10 cellular contexts compared by ENCODE assay signal in genomic region chr14:47674546-47675238, GRCh38. TPM values are rescaled to one million over a fixed set of nuclear protein-coding genes. Genes with fewer than 3 reads are reported as not detected.
DNase-seq lines count a peak whose midpoint lies in the region; ATAC-seq and TF ChIP-seq lines count a peak whose summit lies in the region.
"Had no signal": no experiment of that assay in that cellular context is flagged by ENCODE, and none has a peak within 500 bp of the region (broad histone marks: within the 10 kb centered on the region; RNA-seq: fewer than 3 reads in every experiment).

No MANE protein-coding gene starts in this region.

- no peak for DNase-seq in activated T-cell treated with anti-CD3 and anti-CD28 coated beads, Interleukin-2, amount 50 U/mL, for 72 hours
- DNase-seq in activated T-cell treated with anti-CD3 and anti-CD28 coated beads for 4 hours (no peak), lower leg skin (ENCODE audit: low spot score in 2 of 2) (no peak), type B pancreatic cell (ENCODE audit: extremely low spot score, unreplicated experiment) (peak; percentile 70), epidermal melanocyte (ENCODE audit: insufficient read length, low spot score) (no peak)
- DNase-seq in stimulated activated effector memory CD8-positive, alpha-beta T cell treated with anti-CD3 and anti-CD28 coated beads, Interleukin-12 subunit alpha, Interleukin-12 subunit beta, amount 100 ng/mL, for 72 hours (ENCODE audit: low spot score in 2 of 2), result no peak
- DNase-seq: CD4-positive, CD25-positive, alpha-beta regulatory T cell; NCI-H446 treated with DMSO at 0.1 percent for 48 hours had no signal

- peak overlapping the region; percentile 36 for H3K4me3 Mint-ChIP-seq in activated T-cell treated with anti-CD3 and anti-CD28 coated beads, Interleukin-2, amount 50 U/mL, for 72 hours
- H3K4me3 Mint-ChIP-seq in brain (peak overlapping the region; percentile 85 to 99 (median 94)), type B pancreatic cell (peak overlapping the region; percentile 87)
- H3K4me3 Mint-ChIP-seq in stimulated activated effector memory CD8-positive, alpha-beta T cell treated with anti-CD3 and anti-CD28 coated beads, Interleukin-12 subunit alpha, Interleukin-12 subunit beta, amount 100 ng/mL, for 72 hours, result no peak overlapping the region

- peaks cover 0 to 4% of the 10 kb centered on the region in 2 donors for H3K36me3 Mint-ChIP-seq in activated T-cell treated with anti-CD3 and anti-CD28 coated beads, Interleukin-2, amount 50 U/mL, for 72 hours (ENCODE audit: insufficient read depth in 2 of 2)
- H3K36me3 Mint-ChIP-seq in brain, result no peaks in the 10 kb centered on the region
- H3K36me3 Mint-ChIP-seq in type B pancreatic cell, result no peaks in the 10 kb centered on the region
- no peaks in the 10 kb centered on the region for H3K36me3 Mint-ChIP-seq in stimulated activated effector memory CD8-positive, alpha-beta T cell treated with anti-CD3 and anti-CD28 coated beads, Interleukin-12 subunit alpha, Interleukin-12 subunit beta, amount 100 ng/mL, for 72 hours
- H3K36me3 Mint-ChIP-seq: CD4-positive, CD25-positive, alpha-beta regulatory T cell had no signal

- intact Hi-C loops in lower leg skin (cut with DNase I; ENCODE audit: low total_unique reads), result no loop called here

- whole genome bisulfite sequencing in lower leg skin, 2 donors, result 1% methylated on average over 23 to 28 of the region's 71 CpGs

- no peaks in the 10 kb centered on the region for H3K9me3 Mint-ChIP-seq in activated T-cell treated with anti-CD3 and anti-CD28 coated beads, Interleukin-2, amount 50 U/mL, for 72 hours
- H3K9me3 Mint-ChIP-seq in brain (no peaks in the 10 kb centered on the region), type B pancreatic cell (no peaks in the 10 kb centered on the region)
- H3K9me3 Mint-ChIP-seq in stimulated activated effector memory CD8-positive, alpha-beta T cell treated with anti-CD3 and anti-CD28 coated beads, Interleukin-12 subunit alpha, Interleukin-12 subunit beta, amount 100 ng/mL, for 72 hours, result no peaks in the 10 kb centered on the region

- no peak for TF ChIP-seq POLR2A in lower leg skin (IDR thresholded peaks at IDR 0.05)

- peak overlapping the region; percentile 1 for H3K4me3 ChIP-seq in lower leg skin (ENCODE audit: low read depth, poor library complexity, severe bottlenecking)

- TF ChIP-seq CTCF in brain (conservative IDR thresholded peaks at IDR 0.05) (no peak), lower leg skin (IDR thresholded peaks at IDR 0.05) (no peak), type B pancreatic cell (conservative IDR thresholded peaks at IDR 0.05) (no peak)

- no peak overlapping the region for H3K27ac Mint-ChIP-seq in activated T-cell treated with anti-CD3 and anti-CD28 coated beads, Interleukin-2, amount 50 U/mL, for 72 hours
- H3K27ac Mint-ChIP-seq in brain (peak overlapping the region; percentile 80 to 95 (median 90)), type B pancreatic cell (no peak overlapping the region)
- H3K27ac Mint-ChIP-seq in stimulated activated effector memory CD8-positive, alpha-beta T cell treated with anti-CD3 and anti-CD28 coated beads, Interleukin-12 subunit alpha, Interleukin-12 subunit beta, amount 100 ng/mL, for 72 hours, result no peak overlapping the region
- H3K27ac Mint-ChIP-seq: CD4-positive, CD25-positive, alpha-beta regulatory T cell had no signal

- peaks cover 43% of the 10 kb centered on the region for H3K27me3 Mint-ChIP-seq in activated T-cell treated with anti-CD3 and anti-CD28 coated beads, Interleukin-2, amount 50 U/mL, for 72 hours (ENCODE audit: low read depth)
- H3K27me3 Mint-ChIP-seq in brain, result peaks cover 49% of the 10 kb centered on the region
- peaks cover 95% of the 10 kb centered on the region for H3K27me3 Mint-ChIP-seq in type B pancreatic cell

- ATAC-seq in activated T-cell treated with anti-CD3 and anti-CD28 coated beads, Interleukin-2, amount 50 U/mL, for 72 hours (replicated peaks in 1 of 2), result no peak
- no peak for ATAC-seq in stimulated activated effector memory CD8-positive, alpha-beta T cell treated with anti-CD3 and anti-CD28 coated beads, Interleukin-12 subunit alpha, Interleukin-12 subunit beta, amount 100 ng/mL, for 72 hours
- ATAC-seq in GM18867 (IDR thresholded peaks at IDR 0.05; ENCODE audit: unreplicated experiment), result no peak

- no peaks in the 10 kb centered on the region for H3K4me1 Mint-ChIP-seq in activated T-cell treated with anti-CD3 and anti-CD28 coated beads, Interleukin-2, amount 50 U/mL, for 72 hours (ENCODE audit: low read depth)
- peaks cover 47% of the 10 kb centered on the region for H3K4me1 Mint-ChIP-seq in brain
- H3K4me1 Mint-ChIP-seq in type B pancreatic cell (ENCODE audit: unreplicated experiment), result peaks cover 4% of the 10 kb centered on the region
- H3K4me1 Mint-ChIP-seq in stimulated activated effector memory CD8-positive, alpha-beta T cell treated with anti-CD3 and anti-CD28 coated beads, Interleukin-12 subunit alpha, Interleukin-12 subunit beta, amount 100 ng/mL, for 72 hours, result no peaks in the 10 kb centered on the region

RNA-seq across cellular contexts. Expression of gene MDGA2, which starts 0.7 kb away (rescaled TPM):
- not detected for total RNA-seq in activated T-cell treated with anti-CD3 and anti-CD28 coated beads, Interleukin-2, amount 50 U/mL, for 72 hours
- polyA plus RNA-seq in brain (ENCODE audit: insufficient read depth, low read depth, low replicate concordance), result 0.29 TPM
- under 1 TPM; 0.15 to 0.78 (median 0.24) TPM for total RNA-seq in lower leg skin
- total RNA-seq in type B pancreatic cell (ENCODE audit: low replicate concordance), result 0.43 and 1.3 TPM in 2 replicates
- total RNA-seq: CD4-positive, CD25-positive, alpha-beta regulatory T cell had no signal
- polyA plus RNA-seq: CD4-positive, CD25-positive, alpha-beta regulatory T cell had no signal

Comparison
In these comparisons a context has a peak if more than half of its experiments do, and no peak if none do; other contexts are left out.
1. H3K27ac Mint-ChIP-seq: peak in brain (5 of 5); none in activated T-cell treated with anti-CD3 and anti-CD28 coated beads, Interleukin-2, amount 50 U/mL, for 72 hours (single experiment), type B pancreatic cell (single experiment) and stimulated activated effector memory CD8-positive, alpha-beta T cell treated with anti-CD3 and anti-CD28 coated beads, Interleukin-12 subunit alpha, Interleukin-12 subunit beta, amount 100 ng/mL, for 72 hours (single experiment).